15 cellular contexts compared by ENCODE assay signal in the genomic region with DNA sequence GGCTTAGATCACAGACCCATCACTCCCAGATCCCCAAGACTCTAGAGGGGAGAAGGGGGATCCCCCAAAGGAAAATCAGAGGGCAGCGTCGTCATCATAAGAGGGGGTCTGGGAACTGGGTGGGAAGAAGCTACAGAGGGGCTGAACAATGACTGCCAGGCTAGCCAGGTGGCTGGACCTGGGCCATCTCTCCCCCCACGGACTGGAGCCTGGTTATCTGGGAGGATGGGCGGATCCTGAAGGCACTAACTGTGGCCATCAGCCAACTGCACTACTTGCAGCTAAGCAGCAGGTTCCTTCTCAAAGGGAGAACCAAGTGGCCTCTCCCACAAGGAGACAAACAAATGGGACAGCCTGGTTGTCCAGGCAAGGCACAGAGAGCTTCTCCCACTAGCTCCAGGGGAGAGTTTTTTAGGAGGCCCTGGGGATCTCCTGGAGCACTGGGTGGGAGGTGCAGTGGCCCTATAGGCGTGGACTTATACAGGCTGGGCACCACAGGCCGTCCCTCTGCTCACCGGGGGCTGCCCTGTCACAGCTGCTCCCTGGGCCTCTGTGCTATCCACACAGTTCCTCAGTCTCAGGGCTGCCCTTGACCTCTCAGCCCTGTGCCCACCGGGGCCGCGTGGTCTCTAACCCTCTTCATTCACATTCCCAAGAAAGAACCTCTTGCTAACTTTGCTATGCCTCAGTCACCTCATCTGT. TPM values are rescaled to one million over a fixed set of nuclear protein-coding genes. Genes with fewer than 3 reads are reported as not detected.
DNase-seq lines count a peak whose midpoint lies in the region; TF ChIP-seq lines count a peak whose summit lies in the region.
"Had no signal": no experiment of that assay in that cellular context is flagged by ENCODE, and none has a peak within 500 bp of the region (broad histone marks: within the 10 kb centered on the region; RNA-seq: fewer than 3 reads in every experiment).

No MANE protein-coding gene starts in this region.

- TF ChIP-seq CTCF in spleen (IDR thresholded peaks at IDR 0.05 in 8 of 11, conservative IDR thresholded peaks at IDR 0.05 in 3 of 11): no peak

- no peaks in the 10 kb centered on the region for H3K9me3 ChIP-seq in spleen

- DNase-seq in COR-L47 (lab: John Stamatoyannopoulos, UW) (peak; percentile 9), NCI-H69 (lab: John Stamatoyannopoulos, UW) (peak; percentile 48), erythroblast (lab: John Stamatoyannopoulos, UW) (peak; percentile 50 to 52), spleen (peak; percentile 76), anterior cingulate cortex (lab: John Stamatoyannopoulos, UW) (no peak), NCI-H128 (lab: John Stamatoyannopoulos, UW; ENCODE audit: unreplicated experiment) (no peak), Kasumi-1 (lab: John Stamatoyannopoulos, UW) (no peak)
- DNase-seq in activated CD4-positive, alpha-beta T cell treated with anti-CD3 and anti-CD28 coated beads for 1 hour: no peak
- DNase-seq: activated effector memory CD4-positive, alpha-beta T cell treated with anti-CD3 and anti-CD28 coated beads, Interleukin-2, amount 50 U/mL, for 16 hours; NCI-H1436; NCI-H446 treated with DMSO at 0.1 percent for 48 hours; nucleus accumbens; stimulated activated naive CD8-positive, alpha-beta T cell treated with anti-CD3 and anti-CD28 coated beads, Interleukin-15, amount 100 ng/mL, for 72 hours had no signal

- H3K36me3 ChIP-seq in spleen: peaks cover 0 to under 1% (median 0%) of the 10 kb centered on the region in 6 donors

- no peaks in the 10 kb centered on the region for H3K27me3 ChIP-seq in spleen (replicated peaks in 1 of 7)

- 51 to 79% (median 60%) methylated on average over 7 to 10 of the region's 10 CpGs for WGBS in spleen, 5 donors

- peak overlapping the region in 7 of 8 donors; percentile 49 to 88 (median 78) for H3K27ac ChIP-seq in spleen
- H3K27ac ChIP-seq: SK-N-MC had no signal

- no peak for TF ChIP-seq POLR2A in erythroblast (IDR thresholded peaks at IDR 0.05; ENCODE audit: low read length)
- no peak for TF ChIP-seq POLR2A in spleen (IDR thresholded peaks at IDR 0.05)

- H3K4me3 ChIP-seq in spleen: peak overlapping the region in 1 of 8 donors; percentile 17
- H3K4me3 ChIP-seq: coronary artery, SK-N-MC had no signal

- intact Hi-C loops in spleen (cut with DNase I; ENCODE audit: low total_unique reads): no loop called here

- H3K4me1 ChIP-seq in spleen: peaks cover 29 to 100% (median 73%) of the 10 kb centered on the region in 6 donors

RNA-seq across cellular contexts. Expression of a gene that starts 15.4 kb away (rescaled TPM):
- total RNA-seq in spleen: 100 to 1,000 TPM in 1 of 7 donors, 10 to 100 TPM in 6; 41.1 to 109 (median 63.9) TPM
- 10 to 100 TPM in 2 of 3 donors, 1 to 10 TPM in 1; 8.2 to 25.2 (median 10.6) TPM for polyA plus RNA-seq in spleen

RNA-seq across cellular contexts. Expression of a gene that starts 20.5 kb away (rescaled TPM):
- 10 to 100 TPM; 21.5 to 48.5 (median 41.6) TPM for total RNA-seq in spleen
- 10 to 100 TPM in 1 of 3 donors, 1 to 10 TPM in 2; 5.1 to 17.0 (median 6.3) TPM for polyA plus RNA-seq in spleen

Comparison
In these comparisons a context has a peak if more than half of its experiments do, and no peak if none do; other contexts are left out.
1. DNase-seq: peak in COR-L47 (single experiment), NCI-H69 (single experiment), erythroblast (2 of 2) and spleen (single experiment); none in anterior cingulate cortex (0 of 58), NCI-H128 (single experiment), Kasumi-1 (0 of 2) and activated CD4-positive, alpha-beta T cell treated with anti-CD3 and anti-CD28 coated beads for 1 hour (single experiment).